In genomic region chr10:73096452-73097304, GRCh38 we compare ENCODE assay signal across 8 cellular contexts. TPM values are rescaled to one million over a fixed set of nuclear protein-coding genes. Genes with fewer than 3 reads are reported as not detected.
A peak's percentile ranks its signal among the peaks of the same experiment; 100 is the strongest.
DNase-seq lines count a peak whose midpoint lies in the region; ATAC-seq and TF ChIP-seq lines count a peak whose summit lies in the region.

Gene P4HA1, minus strand, starts transcription at chr10:73096866. Its CDS starts 21,983 bp downstream, at chr10:73074883.

- TF ChIP-seq CTCF in LNCaP clone FGC (IDR thresholded peaks at IDR 0.05; ENCODE audit: control insufficient read depth, extremely low read depth, insufficient read depth) (peak; percentile 89), RWPE1 (conservative IDR thresholded peaks at IDR 0.05; ENCODE audit: low read depth) (peak; percentile 78), fibroblast of lung (conservative IDR thresholded peaks at IDR 0.05 in 1 of 2, IDR thresholded peaks at IDR 0.05 in 1 of 2; ENCODE audit: low read depth in 1 of 2, low read length in 2 of 2) (peak; percentile 49)

- POLR2A ChIA-PET in RWPE1 (lab: Yijun Ruan, JAX; ENCODE audit: low non-redundant PET): interaction anchor here (0.6 to 1.1 kb wide), 5 partner anchors 14 to 741 kb away, joined by 3 to 4 read pairs (median 3); no protein-coding TSS in a partner anchor

- no peaks in the 10 kb centered on the region for H4K20me1 ChIP-seq in fibroblast of lung (ENCODE audit: control insufficient read depth, extremely low read depth, insufficient read depth, low read length)

- CTCF ChIA-PET in RWPE1 (lab: Yijun Ruan, JAX): interaction anchor here (0.5 to 1.5 kb wide), 8 partner anchors 35 to 96 kb away, joined by 3 to 6 read pairs (median 3); no protein-coding TSS in a partner anchor

- peaks cover 71% of the 10 kb centered on the region for H3K36me3 Mint-ChIP-seq in activated T-helper 17 cell treated with anti-CD3 and anti-CD28 coated beads, Interleukin-2, amount 50 U/mL, for 72 hours (ENCODE audit: low read depth)
- no peaks in the 10 kb centered on the region for H3K36me3 Mint-ChIP-seq in natural killer cell treated with Interleukin-12 subunit alpha and Interleukin-12 subunit beta and Interleukin-15 and Interleukin-18, amount 100 ng/mL, for 72 hours

- H3K4me1 Mint-ChIP-seq in activated T-helper 17 cell treated with anti-CD3 and anti-CD28 coated beads, Interleukin-2, amount 50 U/mL, for 72 hours: peaks cover 9% of the 10 kb centered on the region
- H3K4me1 Mint-ChIP-seq in natural killer cell treated with Interleukin-12 subunit alpha and Interleukin-12 subunit beta and Interleukin-15 and Interleukin-18, amount 100 ng/mL, for 72 hours (ENCODE audit: low read depth in 2 of 2): peaks cover 15 to 30% of the 10 kb centered on the region in 2 donors

- DNase-seq in ELR (ENCODE audit: low read depth): peak; percentile 97
- DNase-seq in H4 (ENCODE audit: low spot score): peak; percentile 97
- DNase-seq in LNCaP clone FGC (ENCODE audit: low read depth): peak; percentile 87
- peak; percentile 95 for DNase-seq in RWPE1 (ENCODE audit: low spot score)
- DNase-seq in fibroblast of lung (ENCODE audit: low read depth in 2 of 2): peak; percentile 95 to 98
- peak; percentile 100 for DNase-seq in natural killer cell treated with Interleukin-12 subunit alpha and Interleukin-12 subunit beta and Interleukin-15 and Interleukin-18, amount 100 ng/mL, for 72 hours (ENCODE audit: low spot score)
- DNase-seq in stimulated activated naive CD8-positive, alpha-beta T cell treated with anti-CD3 and anti-CD28 coated beads, Interleukin-15, Interleukin-2, amounts not matched to agents 100 U/mL and 50 U/mL, for 24 hours: peak; percentile 100

- H3K4me3 Mint-ChIP-seq in activated T-helper 17 cell treated with anti-CD3 and anti-CD28 coated beads, Interleukin-2, amount 50 U/mL, for 72 hours: peak within 1 kb of the TSS; percentile 98
- H3K4me3 Mint-ChIP-seq in natural killer cell treated with Interleukin-12 subunit alpha and Interleukin-12 subunit beta and Interleukin-15 and Interleukin-18, amount 100 ng/mL, for 72 hours: peak within 1 kb of the TSS; percentile 94

- peak within 1 kb of the TSS; percentile 98 for H3K27ac Mint-ChIP-seq in activated T-helper 17 cell treated with anti-CD3 and anti-CD28 coated beads, Interleukin-2, amount 50 U/mL, for 72 hours
- H3K27ac Mint-ChIP-seq in natural killer cell treated with Interleukin-12 subunit alpha and Interleukin-12 subunit beta and Interleukin-15 and Interleukin-18, amount 100 ng/mL, for 72 hours: peak within 1 kb of the TSS; percentile 84 to 97

- peaks cover 40% of the 10 kb centered on the region for H3K79me2 ChIP-seq in fibroblast of lung (ENCODE audit: control insufficient read depth, insufficient read depth, low read length)

- H3K4me2 ChIP-seq in fibroblast of lung (ENCODE audit: extremely low read depth, insufficient read depth, low read length): peak within 1 kb of the TSS; percentile 94

- H3K9ac ChIP-seq in fibroblast of lung (ENCODE audit: insufficient read depth, low read length): peak within 1 kb of the TSS; percentile 93

- H3K27ac ChIP-seq in RWPE1 (peak within 1 kb of the TSS; percentile 91), fibroblast of lung (ENCODE audit: insufficient read depth, low read length) (peak within 1 kb of the TSS; percentile 67)

- peak; percentile 89 for ATAC-seq in activated T-helper 17 cell treated with anti-CD3 and anti-CD28 coated beads, Interleukin-2, amount 50 U/mL, for 72 hours (replicated peaks)
- peak; percentile 95 to 97 for ATAC-seq in natural killer cell treated with Interleukin-12 subunit alpha and Interleukin-12 subunit beta and Interleukin-15 and Interleukin-18, amount 100 ng/mL, for 72 hours
- ATAC-seq in stimulated activated naive CD8-positive, alpha-beta T cell treated with anti-CD3 and anti-CD28 coated beads, Interleukin-15, Interleukin-2, amounts not matched to agents 100 U/mL and 50 U/mL, for 24 hours: peak; percentile 93

- H3K4me1 ChIP-seq in fibroblast of lung (ENCODE audit: control insufficient read depth, extremely low read depth, insufficient read depth, low read length): peaks cover 4% of the 10 kb centered on the region

- H3K9me3 ChIP-seq in fibroblast of lung (ENCODE audit: control insufficient read depth, insufficient read depth, low read depth, low read length): no peaks in the 10 kb centered on the region

- H3K36me3 ChIP-seq in fibroblast of lung (ENCODE audit: control insufficient read depth, insufficient read depth, low read length): no peaks in the 10 kb centered on the region

- H3K27me3 ChIP-seq in fibroblast of lung (ENCODE audit: control insufficient read depth, insufficient read depth, low read length): no peaks in the 10 kb centered on the region

- H3K9me3 Mint-ChIP-seq in activated T-helper 17 cell treated with anti-CD3 and anti-CD28 coated beads, Interleukin-2, amount 50 U/mL, for 72 hours: no peaks in the 10 kb centered on the region
- H3K9me3 Mint-ChIP-seq in natural killer cell treated with Interleukin-12 subunit alpha and Interleukin-12 subunit beta and Interleukin-15 and Interleukin-18, amount 100 ng/mL, for 72 hours: no peaks in the 10 kb centered on the region

- H3K27me3 Mint-ChIP-seq in activated T-helper 17 cell treated with anti-CD3 and anti-CD28 coated beads, Interleukin-2, amount 50 U/mL, for 72 hours: no peaks in the 10 kb centered on the region
- no peaks in the 10 kb centered on the region for H3K27me3 Mint-ChIP-seq in natural killer cell treated with Interleukin-12 subunit alpha and Interleukin-12 subunit beta and Interleukin-15 and Interleukin-18, amount 100 ng/mL, for 72 hours

- peak within 1 kb of the TSS; percentile 96 for H3K4me3 ChIP-seq in LNCaP clone FGC (ENCODE audit: low read depth, low read length)
- H3K4me3 ChIP-seq in fibroblast of lung (replicated peaks in 1 of 4; ENCODE audit: control extremely low read depth in 1 of 4, insufficient read depth in 1 of 4, low read depth in 3 of 4, low read length in 4 of 4): peak within 1 kb of the TSS; percentile 35 to 99 (median 94)

- peak within 1 kb of the TSS; percentile 80 for H2AFZ ChIP-seq in fibroblast of lung (ENCODE audit: low read length)

RNA-seq across cellular contexts. Expression of gene P4HA1, which starts in this region (rescaled TPM):
- 105 and 109 TPM in 2 replicates for total RNA-seq in H4 (2014; rRNA removed; shearing (Covaris generic))
- 100 to 1,000 TPM in 1 of 2 donors, 10 to 100 TPM in 1; 56.6 to 145 TPM for total RNA-seq in activated T-helper 17 cell treated with anti-CD3 and anti-CD28 coated beads, Interleukin-2, amount 50 U/mL, for 72 hours
- 147 and 179 TPM in 2 replicates for total RNA-seq in fibroblast of lung
- polyA plus RNA-seq in fibroblast of lung: 89.1 and 226 TPM in 2 replicates
- polyA plus RNA-seq in fibroblast of lung (2012): 64.6 and 153 TPM in 2 replicates
- polyA minus RNA-seq in fibroblast of lung (ENCODE audit: low replicate concordance): 7.0 and 12.5 TPM in 2 replicates
- total RNA-seq in natural killer cell treated with Interleukin-12 subunit alpha and Interleukin-12 subunit beta and Interleukin-15 and Interleukin-18, amount 100 ng/mL, for 72 hours: 10 to 100 TPM; 30.8 to 61.1 TPM

Comparison
In these comparisons a context has a peak if more than half of its experiments do, and no peak if none do; other contexts are left out.
1. Peak in every context shown above with its lines: DNase-seq, ATAC-seq, H3K4me3 ChIP-seq and H3K27ac ChIP-seq.